In genomic region chr2:126656311-126657145, GRCh38 we compare ENCODE assay signal across 8 cellular contexts. TPM values are rescaled to one million over a fixed set of nuclear protein-coding genes. Genes with fewer than 3 reads are reported as not detected.
DNase-seq lines count a peak whose midpoint lies in the region; ATAC-seq and TF ChIP-seq lines count a peak whose summit lies in the region.

No MANE protein-coding gene starts in this region.

- H3K9ac ChIP-seq in endodermal cell (ENCODE audit: extremely low read depth, low read length, poor library complexity, severe bottlenecking), result peak overlapping the region; percentile 38
- H3K9ac ChIP-seq in muscle layer of colon (ENCODE audit: low read length), result peak overlapping the region; percentile 94

- H3K27me3 Mint-ChIP-seq in endodermal cell (ENCODE audit: insufficient read depth), result peaks cover 23% of the 10 kb centered on the region

- H3K4me1 ChIP-seq in endodermal cell (ENCODE audit: control insufficient read depth, insufficient read depth, low read length), result peaks cover 11% of the 10 kb centered on the region
- H3K4me1 ChIP-seq in muscle layer of colon (ENCODE audit: insufficient read depth, low read length), result peaks cover 45% of the 10 kb centered on the region
- peaks cover 0 to 62% (median 19%) of the 10 kb centered on the region in 4 donors for H3K4me1 ChIP-seq in tibial nerve

- no peak for TF ChIP-seq CTCF in AG04450 (IDR thresholded peaks at IDR 0.05; ENCODE audit: low read depth, low read length)
- no peak for TF ChIP-seq CTCF in endodermal cell (conservative IDR thresholded peaks at IDR 0.05)
- no peak for TF ChIP-seq CTCF in tibial nerve (IDR thresholded peaks at IDR 0.05)

- peak overlapping the region; percentile 18 for H3K27ac Mint-ChIP-seq in endodermal cell

- ATAC-seq in GM19395 (IDR thresholded peaks at IDR 0.05; ENCODE audit: unreplicated experiment), result peak; percentile 23
- ATAC-seq in HG03439 (IDR thresholded peaks at IDR 0.05; ENCODE audit: unreplicated experiment), result peak; percentile 27

- peak overlapping the region; percentile 88 for H3K4me3 ChIP-seq in AG04450 (ENCODE audit: low read depth, low read length)
- peak overlapping the region; percentile 75 for H3K4me3 ChIP-seq in endodermal cell (ENCODE audit: low read length)
- peak overlapping the region; percentile 67 to 88 for H3K4me3 ChIP-seq in muscle layer of colon (ENCODE audit: low read depth in 1 of 2, low read length in 2 of 2)
- H3K4me3 ChIP-seq in tibial nerve, result peak overlapping the region; percentile 37 to 94 (median 84)

- H3K27ac ChIP-seq in AG04450 (ENCODE audit: low read depth, low read length), result peak overlapping the region; percentile 100
- peak overlapping the region; percentile 85 for H3K27ac ChIP-seq in endodermal cell (ENCODE audit: low read depth, low read length)
- H3K27ac ChIP-seq in muscle layer of colon (ENCODE audit: low read depth, low read length), result peak overlapping the region; percentile 75
- H3K27ac ChIP-seq in tibial nerve, result peak overlapping the region; percentile 47 to 98 (median 94)

- no peaks in the 10 kb centered on the region for H3K36me3 ChIP-seq in endodermal cell (ENCODE audit: control insufficient read depth, insufficient read depth, low read length)
- H3K36me3 ChIP-seq in muscle layer of colon (ENCODE audit: insufficient read depth, low read length), result no peaks in the 10 kb centered on the region
- no peaks in the 10 kb centered on the region for H3K36me3 ChIP-seq in tibial nerve

- TF ChIP-seq EP300 in tibial nerve (IDR thresholded peaks at IDR 0.05), result no peak

- 3 to 5% methylated on average over 21 to 51 of the region's 51 CpGs for WGBS in endodermal cell (ENCODE audit: insufficient coverage in 1 of 2, insufficient read length in 1 of 2), 2 experiments
- WGBS in tibial nerve, 2 donors, result 3 to 8% methylated on average over 24 to 33 of the region's 51 CpGs

- no peaks in the 10 kb centered on the region for H3K36me3 Mint-ChIP-seq in endodermal cell (ENCODE audit: low read depth)

- peak overlapping the region; percentile 65 for H3K4me3 Mint-ChIP-seq in endodermal cell

- H3K27me3 ChIP-seq in AG04450 (ENCODE audit: control insufficient read depth, insufficient read depth, low read length) (no peaks in the 10 kb centered on the region), endodermal cell (ENCODE audit: control insufficient read depth, insufficient read depth, low read length, poor library complexity, severe bottlenecking) (peaks cover 5% of the 10 kb centered on the region), muscle layer of colon (ENCODE audit: control insufficient read depth in 1 of 2, insufficient read depth in 2 of 2, low read length in 2 of 2) (no peaks in the 10 kb centered on the region), tibial nerve (peaks cover 0 to 3% of the 10 kb centered on the region in 2 donors)

- POLR2A ChIA-PET in AG04450 (lab: Yijun Ruan, JAX), result interaction anchor here (1.2 to 1.9 kb wide), 6 partner anchors 15 to 64 kb away, joined by 3 to 13 read pairs (median 7); no protein-coding TSS in a partner anchor

- no peak for TF ChIP-seq POLR2A in tibial nerve (IDR thresholded peaks at IDR 0.05)

- no peak for DNase-seq in AG04450 (ENCODE audit: low read depth, low spot score)
- DNase-seq in activated CD4-positive, alpha-beta T cell treated with anti-CD3 and anti-CD28 coated beads, Interleukin-2, amount 50 U/mL, for 48 hours, result peak; percentile 45 to 51
- peak; percentile 88 for DNase-seq in endodermal cell
- peak in 1 of 2 donors; percentile 17 for DNase-seq in tibial nerve (ENCODE audit: low spot score in 2 of 2)
- DNase-seq in 8988T, result no peak

- H3K4me1 Mint-ChIP-seq in endodermal cell, result peaks cover 39% of the 10 kb centered on the region

- CTCF ChIA-PET in AG04450 (lab: Charles Lee), result no interaction called here

- no peaks in the 10 kb centered on the region for H3K9me3 Mint-ChIP-seq in endodermal cell

- H3K9me3 ChIP-seq in AG04450 (ENCODE audit: control insufficient read depth, insufficient read depth, low read length) (no peaks in the 10 kb centered on the region; the same call in 1 of the 2 replicates), endodermal cell (ENCODE audit: control insufficient read depth, low read length) (no peaks in the 10 kb centered on the region), muscle layer of colon (ENCODE audit: low read length) (no peaks in the 10 kb centered on the region), tibial nerve (no peaks in the 10 kb centered on the region)

RNA-seq across cellular contexts. Expression of gene GYPC, which starts 0.6 kb away (rescaled TPM):
- polyA plus RNA-seq in AG04450 (2011; rRNA removed), result 146 and 183 TPM in 2 replicates
- polyA minus RNA-seq in AG04450 (2011; rRNA and poly(A)+ RNA removed), result 99.1 and 132 TPM in 2 replicates
- total RNA-seq in endodermal cell (10 to 100 TPM; 15.3 to 23.2 TPM), tibial nerve (10 to 100 TPM; 50.4 to 87.6 (median 67.8) TPM)
- 71.8 TPM for polyA plus RNA-seq in endodermal cell (2013, experiment 1 of 2)
- polyA plus RNA-seq in endodermal cell (2013, experiment 2 of 2), result 75.2 TPM

Comparison
In these comparisons a context has a peak if more than half of its experiments do, and no peak if none do; other contexts are left out.
1. DNase-seq: peak in activated CD4-positive, alpha-beta T cell treated with anti-CD3 and anti-CD28 coated beads, Interleukin-2, amount 50 U/mL, for 48 hours (2 of 2) and endodermal cell (single experiment); none in AG04450 (single experiment) and 8988T (single experiment).
2. Peak in every context shown above with its lines, with median percentiles within 50 percentile points of each other: H3K27ac ChIP-seq and H3K4me3 ChIP-seq.